ENCODE assay signal across 8 cellular contexts in the genomic region with DNA sequence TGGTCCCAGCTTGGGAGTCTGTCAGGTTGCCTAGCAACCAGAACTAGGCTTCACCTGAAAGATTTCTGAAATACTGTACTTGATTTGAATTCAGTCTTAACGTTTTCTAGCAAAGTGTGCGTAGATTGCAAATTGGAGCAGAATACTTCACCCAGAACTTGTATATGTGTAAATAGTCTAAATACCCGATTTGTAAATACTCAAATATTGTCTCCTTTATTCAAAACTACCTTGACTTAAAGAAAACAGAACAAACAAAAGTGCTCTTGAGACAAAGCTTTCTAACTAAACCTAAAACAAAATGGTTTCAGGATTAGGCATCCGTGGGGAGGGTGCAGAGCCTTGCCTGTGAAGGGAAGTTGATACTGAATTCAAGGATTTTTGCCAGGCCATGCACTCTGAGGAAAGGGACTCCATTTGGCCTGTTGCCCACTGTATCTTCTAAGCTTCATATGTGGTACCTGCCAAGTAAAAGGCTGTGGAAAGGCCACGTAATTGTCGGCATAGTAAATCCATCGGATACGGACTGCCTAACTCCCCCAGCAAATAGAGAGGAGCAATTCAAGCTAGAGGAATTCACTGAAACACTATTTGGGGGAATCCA. TPM values are rescaled to one million over a fixed set of nuclear protein-coding genes. Genes with fewer than 3 reads are reported as not detected.
DNase-seq lines count a peak whose midpoint lies in the region; ATAC-seq, FAIRE-seq and TF ChIP-seq lines count a peak whose summit lies in the region.

No MANE protein-coding gene starts in this region.

- peaks cover 4% of the 10 kb centered on the region for H3K36me3 Mint-ChIP-seq in T-helper 17 cell (ENCODE audit: low read depth)

- H2AFZ ChIP-seq in fibroblast of lung (ENCODE audit: low read length) = peak overlapping the region; percentile 39

- H3K27ac ChIP-seq in 22Rv1 (peak overlapping the region; percentile 90), fibroblast of lung (ENCODE audit: insufficient read depth, low read length) (peak overlapping the region; percentile 72)

- peaks cover 20% of the 10 kb centered on the region for H3K27me3 Mint-ChIP-seq in T-helper 17 cell

- H3K36me3 ChIP-seq in fibroblast of lung (ENCODE audit: control insufficient read depth, insufficient read depth, low read length) = no peaks in the 10 kb centered on the region

- no peak for ATAC-seq in T-helper 17 cell

- peaks cover 6% of the 10 kb centered on the region for H4K20me1 ChIP-seq in fibroblast of lung (ENCODE audit: control insufficient read depth, extremely low read depth, insufficient read depth, low read length)

- peak overlapping the region; percentile 30 for H3K4me2 ChIP-seq in fibroblast of lung (ENCODE audit: extremely low read depth, insufficient read depth, low read length)

- H3K27ac Mint-ChIP-seq in T-helper 17 cell = peak overlapping the region; percentile 91

- H3K27me3 ChIP-seq in fibroblast of lung (ENCODE audit: control insufficient read depth, insufficient read depth, low read length) = no peaks in the 10 kb centered on the region

- H3K4me1 ChIP-seq in fibroblast of lung (ENCODE audit: control insufficient read depth, extremely low read depth, insufficient read depth, low read length) = peaks cover 2% of the 10 kb centered on the region

- H3K9me3 ChIP-seq in T-helper 17 cell (ENCODE audit: control insufficient read depth, low read length, poor library complexity, severe bottlenecking) (no peaks in the 10 kb centered on the region), fibroblast of lung (ENCODE audit: control insufficient read depth, insufficient read depth, low read depth, low read length) (no peaks in the 10 kb centered on the region)

- H3K4me3 ChIP-seq in fibroblast of lung (replicated peaks in 1 of 4; ENCODE audit: control extremely low read depth in 1 of 4, insufficient read depth in 1 of 4, low read depth in 3 of 4, low read length in 4 of 4) (peak overlapping the region in 3 of 4 experiments; percentile 8 to 75 (median 49)), skeletal muscle cell (ENCODE audit: low read depth, low read length) (peak overlapping the region; percentile 32)

- H3K79me2 ChIP-seq in fibroblast of lung (ENCODE audit: control insufficient read depth, insufficient read depth, low read length) = peaks cover 43% of the 10 kb centered on the region

- H3K4me3 Mint-ChIP-seq in T-helper 17 cell = peak overlapping the region; percentile 98

- peaks cover 26% of the 10 kb centered on the region for H3K4me1 Mint-ChIP-seq in T-helper 17 cell

- FAIRE-seq in GM19239 (lab: Jason Lieb, UNC) = peak; percentile 11

- no peak for DNase-seq in GM19239 (ENCODE audit: insufficient read length, low spot score)
- no peak for DNase-seq in T-helper 17 cell
- peak in 1 of 2 donors; percentile 20 for DNase-seq in fibroblast of lung (ENCODE audit: low read depth in 2 of 2)
- no peak for DNase-seq in skeletal muscle cell (ENCODE audit: low read depth)
- DNase-seq in NOMO-1 treated with DMSO at 0.1 percent for 48 hours (lab: John Stamatoyannopoulos, UW; ENCODE audit: unreplicated experiment) = no peak
- DNase-seq in NCI-H524 treated with DMSO at 0.1 percent for 48 hours (lab: John Stamatoyannopoulos, UW) = no peak
- no peak for DNase-seq in SHP77 treated with DMSO at 0.1 percent for 48 hours (lab: John Stamatoyannopoulos, UW)

- no peak overlapping the region for H3K9ac ChIP-seq in fibroblast of lung (ENCODE audit: insufficient read depth, low read length)

- TF ChIP-seq CTCF in 22Rv1 (IDR thresholded peaks at IDR 0.05) (no peak), fibroblast of lung (conservative IDR thresholded peaks at IDR 0.05 in 1 of 2, IDR thresholded peaks at IDR 0.05 in 1 of 2; ENCODE audit: low read depth in 1 of 2, low read length in 2 of 2) (no peak)

RNA-seq across cellular contexts. Expression of a gene that starts 0.7 kb away (rescaled TPM):
- total RNA-seq in T-helper 17 cell = 10 to 100 TPM; 71.1 to 97.5 TPM
- total RNA-seq in fibroblast of lung = 93.2 and 253 TPM in 2 replicates
- 118 and 203 TPM in 2 replicates for polyA plus RNA-seq in fibroblast of lung
- 82.4 and 131 TPM in 2 replicates for polyA plus RNA-seq in fibroblast of lung (2012)
- polyA minus RNA-seq in fibroblast of lung (ENCODE audit: low replicate concordance) = 14.9 and 22.1 TPM in 2 replicates
